In genomic region chr3:61876797-61877196, GRCh38 we compare ENCODE assay signal across 16 cellular contexts.
A peak's percentile ranks its signal among the peaks of the same experiment; 100 is the strongest.
DNase-seq lines count a peak whose midpoint lies in the region; ATAC-seq and TF ChIP-seq lines count a peak whose summit lies in the region.
"Had no signal": no experiment of that assay in that cellular context is flagged by ENCODE, and none has a peak within 500 bp of the region (broad histone marks: within the 10 kb centered on the region; RNA-seq: fewer than 3 reads in every experiment).

No MANE protein-coding gene starts in this region.

- TF ChIP-seq CTCF in fibroblast of lung (conservative IDR thresholded peaks at IDR 0.05 in 1 of 2, IDR thresholded peaks at IDR 0.05 in 1 of 2; ENCODE audit: low read depth in 1 of 2, low read length in 2 of 2) (no peak), CD14-positive monocyte (IDR thresholded peaks at IDR 0.05) (no peak)

- H3K36me3 ChIP-seq in BLaER1: no peaks in the 10 kb centered on the region
- no peaks in the 10 kb centered on the region for H3K36me3 ChIP-seq in fibroblast of lung (ENCODE audit: control insufficient read depth, insufficient read depth, low read length)
- no peaks in the 10 kb centered on the region for H3K36me3 ChIP-seq in aorta (ENCODE audit: control insufficient read depth in 1 of 2, insufficient read depth in 2 of 2, low read length in 1 of 2)
- H3K36me3 ChIP-seq: Peyer's patch, thoracic aorta had no signal

- H3K27ac ChIP-seq in BLaER1: no peak overlapping the region
- H3K27ac ChIP-seq in fibroblast of lung (ENCODE audit: insufficient read depth, low read length): no peak overlapping the region
- no peak overlapping the region for H3K27ac ChIP-seq in aorta (ENCODE audit: low read depth in 1 of 2, low read length in 2 of 2)
- H3K27ac ChIP-seq: coronary artery, thoracic aorta had no signal

- DNase-seq in MV-4-11 (lab: John Stamatoyannopoulos, UW) (peak; percentile 60), fibroblast of lung (ENCODE audit: low read depth in 2 of 2) (peak; percentile 75 to 78), non-pigmented ciliary epithelial cell (ENCODE audit: low read depth) (peak; percentile 41), aorta (no peak), CD14-positive monocyte (ENCODE audit: low spot score) (no peak)
- DNase-seq in activated CD4-positive, alpha-beta T cell treated with anti-CD3 and anti-CD28 coated beads for 36 hours: no peak
- DNase-seq: amniotic stem cell; CD4-positive, alpha-beta T cell; left colon; NCI-H2029 treated with DMSO at 0.1 percent for 48 hours; Peyer's patch; stimulated activated CD4-positive, alpha-beta T cell treated with anti-CD3 and anti-CD28 coated beads, Interleukin-1b, Interleukin-23, amount 100 ng/mL, for 48 hours had no signal

- H3K4me3 ChIP-seq in BLaER1: no peak overlapping the region
- H3K4me3 ChIP-seq in fibroblast of lung (replicated peaks in 1 of 4; ENCODE audit: control extremely low read depth in 1 of 4, insufficient read depth in 1 of 4, low read depth in 3 of 4, low read length in 4 of 4): no peak overlapping the region
- H3K4me3 ChIP-seq in aorta (ENCODE audit: low read length in 2 of 2): no peak overlapping the region
- H3K4me3 ChIP-seq: coronary artery, Peyer's patch, thoracic aorta had no signal

- H3K4me3 Mint-ChIP-seq in CD14-positive monocyte: no peak overlapping the region
- H3K4me3 Mint-ChIP-seq in activated CD4-positive, alpha-beta T cell treated with anti-CD3 and anti-CD28 coated beads for 36 hours: no peak overlapping the region
- H3K4me3 Mint-ChIP-seq: CD4-positive, alpha-beta T cell had no signal

- no peaks in the 10 kb centered on the region for H4K20me1 ChIP-seq in BLaER1
- H4K20me1 ChIP-seq in fibroblast of lung (ENCODE audit: control insufficient read depth, extremely low read depth, insufficient read depth, low read length): no peaks in the 10 kb centered on the region

- H3K4me1 ChIP-seq in BLaER1 (peaks cover 41% of the 10 kb centered on the region), fibroblast of lung (ENCODE audit: control insufficient read depth, extremely low read depth, insufficient read depth, low read length) (peaks cover 5% of the 10 kb centered on the region), aorta (ENCODE audit: control insufficient read depth in 1 of 2, insufficient read depth in 2 of 2, low read length in 2 of 2) (peaks cover 7 to 19% of the 10 kb centered on the region in 2 donors)

- H3K27ac Mint-ChIP-seq in CD14-positive monocyte: no peak overlapping the region
- H3K27ac Mint-ChIP-seq in activated CD4-positive, alpha-beta T cell treated with anti-CD3 and anti-CD28 coated beads for 36 hours: no peak overlapping the region
- H3K27ac Mint-ChIP-seq: CD4-positive, alpha-beta T cell had no signal

- ATAC-seq in HG02981 (IDR thresholded peaks at IDR 0.05; ENCODE audit: unreplicated experiment) (no peak), aorta (ENCODE audit: low FRiP score) (no peak)
- no peak for ATAC-seq in activated CD4-positive, alpha-beta T cell treated with anti-CD3 and anti-CD28 coated beads for 36 hours
- ATAC-seq: left colon had no signal

- H2AFZ ChIP-seq in fibroblast of lung (ENCODE audit: low read length): no peak overlapping the region

- CTCF ChIA-PET in activated CD4-positive, alpha-beta T cell treated with anti-CD3 and anti-CD28 coated beads for 36 hours (lab: Charles Lee): no interaction called here

- 31 to 36% methylated on average over 2 of the region's 2 CpGs for WGBS in aorta, 2 donors

- H3K27me3 ChIP-seq in BLaER1 (no peaks in the 10 kb centered on the region), fibroblast of lung (ENCODE audit: control insufficient read depth, insufficient read depth, low read length) (no peaks in the 10 kb centered on the region), aorta (ENCODE audit: control insufficient read depth in 1 of 2, insufficient read depth in 2 of 2, low read length in 1 of 2) (no peaks in the 10 kb centered on the region)
- H3K27me3 ChIP-seq: Peyer's patch had no signal

- peaks cover 0 to 3% (median 0%) of the 10 kb centered on the region in 7 donors for H3K9me3 Mint-ChIP-seq in CD14-positive monocyte
- no peaks in the 10 kb centered on the region for H3K9me3 Mint-ChIP-seq in activated CD4-positive, alpha-beta T cell treated with anti-CD3 and anti-CD28 coated beads for 36 hours (ENCODE audit: low read depth)
- H3K9me3 Mint-ChIP-seq: CD4-positive, alpha-beta T cell had no signal

- POLR2A ChIA-PET in activated CD4-positive, alpha-beta T cell treated with anti-CD3 and anti-CD28 coated beads for 36 hours (lab: Charles Lee): no interaction called here

- H3K79me2 ChIP-seq in fibroblast of lung (ENCODE audit: control insufficient read depth, insufficient read depth, low read length): no peaks in the 10 kb centered on the region

- H3K9ac ChIP-seq in BLaER1 (no peak overlapping the region), fibroblast of lung (ENCODE audit: insufficient read depth, low read length) (no peak overlapping the region)

- H3K9me3 ChIP-seq in BLaER1 (no peaks in the 10 kb centered on the region), fibroblast of lung (ENCODE audit: control insufficient read depth, insufficient read depth, low read depth, low read length) (no peaks in the 10 kb centered on the region), aorta (ENCODE audit: control insufficient read depth, low read length) (no peaks in the 10 kb centered on the region)
- H3K9me3 ChIP-seq: Peyer's patch, thoracic aorta had no signal

- intact Hi-C loops in aorta (cut with DNase I): loop anchor here in 1 of 2 donors (10.0 kb wide), 1 partner anchor 48 kb away; no protein-coding TSS in a partner anchor
- intact Hi-C loops in CD14-positive monocyte (cut with micrococcal nuclease): no loop called here
- intact Hi-C loops in activated CD4-positive, alpha-beta T cell treated with anti-CD3 and anti-CD28 coated beads for 36 hours (cut with DNase I, micrococcal nuclease): no loop called here

- H3K4me2 ChIP-seq in BLaER1 (peak overlapping the region; percentile 55; the same call in 1 of the 2 replicates), fibroblast of lung (ENCODE audit: extremely low read depth, insufficient read depth, low read length) (no peak overlapping the region)

- peaks cover 0 to 2% (median 0%) of the 10 kb centered on the region in 3 donors for H3K27me3 Mint-ChIP-seq in CD14-positive monocyte (ENCODE audit: low read depth in 3 of 3)
- peaks cover 8% of the 10 kb centered on the region for H3K27me3 Mint-ChIP-seq in activated CD4-positive, alpha-beta T cell treated with anti-CD3 and anti-CD28 coated beads for 36 hours

- no peaks in the 10 kb centered on the region for H3K4me1 Mint-ChIP-seq in CD14-positive monocyte
- H3K4me1 Mint-ChIP-seq in activated CD4-positive, alpha-beta T cell treated with anti-CD3 and anti-CD28 coated beads for 36 hours: no peaks in the 10 kb centered on the region

- H3K36me3 Mint-ChIP-seq in CD14-positive monocyte: no peaks in the 10 kb centered on the region
- no peaks in the 10 kb centered on the region for H3K36me3 Mint-ChIP-seq in activated CD4-positive, alpha-beta T cell treated with anti-CD3 and anti-CD28 coated beads for 36 hours (ENCODE audit: low read depth)

Comparison
In these comparisons a context has a peak if more than half of its experiments do, and no peak if none do; other contexts are left out.
1. DNase-seq: peak in MV-4-11 (single experiment), fibroblast of lung (2 of 2) and non-pigmented ciliary epithelial cell (single experiment); none in aorta (0 of 2), CD14-positive monocyte (single experiment) and activated CD4-positive, alpha-beta T cell treated with anti-CD3 and anti-CD28 coated beads for 36 hours (single experiment).